ENCODE assay signal across 1 cellular context in the genomic region with DNA sequence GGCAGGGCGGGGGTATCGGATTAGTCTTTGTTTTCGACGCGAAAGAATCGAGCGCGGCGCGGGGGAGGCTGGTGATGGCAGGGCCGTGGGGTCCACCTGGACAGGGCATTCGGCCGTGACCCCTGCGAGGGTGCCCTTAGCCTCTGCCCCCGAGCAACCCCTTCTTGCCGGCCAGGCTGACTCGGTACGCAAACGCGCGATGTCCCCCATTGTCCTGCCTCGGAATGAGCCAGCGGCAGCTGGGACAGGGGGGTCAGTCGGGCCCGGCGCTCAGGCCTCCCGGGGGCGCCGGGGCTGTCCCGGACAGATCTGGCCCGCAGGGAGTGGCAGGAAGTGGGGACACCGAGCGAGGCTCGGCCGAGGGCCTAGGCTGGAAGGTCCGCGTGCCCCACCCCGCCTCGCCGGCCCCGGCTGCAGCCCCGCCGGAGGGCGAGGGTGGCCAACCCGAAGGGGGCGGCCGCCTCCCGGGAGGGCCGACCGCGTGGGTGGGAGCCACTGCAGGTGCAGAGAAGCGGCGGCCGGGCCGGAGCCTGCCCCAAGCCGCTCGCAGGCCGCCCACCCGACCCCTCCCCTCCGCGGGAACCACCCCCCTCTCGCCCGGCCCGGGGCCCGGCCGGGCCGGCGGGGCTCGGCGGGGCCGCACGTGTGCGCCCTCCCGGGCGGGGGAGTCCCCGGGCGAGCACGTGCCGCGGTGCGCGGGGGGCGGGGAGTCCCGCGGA.
TF ChIP-seq lines count a peak whose summit lies in the region.

TSS of gene TET3 (plus strand) at position 708 of the 719 bp plus-strand sequence. CDS start 1,494 bp downstream, outside the sequence.

TF ChIP-seq in H1, 55 proteins besides CTCF, POLR2A, EP300 and RAD21:
- TF ChIP-seq SAP30 (IDR thresholded peaks at IDR 0.05; ENCODE audit: insufficient read depth, insufficient replicate concordance, low read length) (no peak), EGR1 (IDR thresholded peaks at IDR 0.05; ENCODE audit: borderline replicate concordance, low read depth, low read length) (peak; percentile 10; the same call in 1 of the 2 replicates), CREB1 (IDR thresholded peaks at IDR 0.05) (no peak), E2F6 (IDR thresholded peaks at IDR 0.05) (peak; percentile 14), HDAC6 (IDR thresholded peaks at IDR 0.05; ENCODE audit: low read depth, low read length) (no peak), JUN (IDR thresholded peaks at IDR 0.05; ENCODE audit: low read depth, low read length) (no peak), NRF1 (IDR thresholded peaks at IDR 0.05; ENCODE audit: low read depth, low read length) (no peak), ZNF274 (IDR thresholded peaks at IDR 0.05; ENCODE audit: borderline replicate concordance, extremely low read depth, low read length) (no peak), CBX8 (IDR thresholded peaks at IDR 0.05; ENCODE audit: borderline replicate concordance, low read depth, low read length) (no peak), EZH2 (IDR thresholded peaks at IDR 0.05; ENCODE audit: low read depth, low read length, severe bottlenecking) (no peak), FOSL1 (IDR thresholded peaks at IDR 0.05; ENCODE audit: insufficient read depth, low read depth, low read length) (no peak), SIN3A (conservative IDR thresholded peaks at IDR 0.05 in 1 of 2, IDR thresholded peaks at IDR 0.05 in 1 of 2; ENCODE audit: low read depth in 1 of 2, low read length in 2 of 2) (0 out of 4 replicates have a peak, but pooled peaks of 1 of the 2 experiments have one; percentile 22), SIX5 (IDR thresholded peaks at IDR 0.05; ENCODE audit: low read depth, low read length) (no peak), RXRA (IDR thresholded peaks at IDR 0.05; ENCODE audit: insufficient read depth, low read depth, low read length) (no peak), SP4 (IDR thresholded peaks at IDR 0.05; ENCODE audit: low read length) (no peak), TAF7 (optimal IDR thresholded peaks at IDR 0.05; ENCODE audit: borderline replicate concordance, low read depth, low read length) (no peak), CEBPB (IDR thresholded peaks at IDR 0.05; ENCODE audit: low read depth, low read length) (no peak), PHF8 (conservative IDR thresholded peaks at IDR 0.05; ENCODE audit: low read depth, low read length) (no peak; the same call in 1 of the 2 replicates), CHD7 (IDR thresholded peaks at IDR 0.05; ENCODE audit: insufficient replicate concordance, low read length) (no peak), GABPA (IDR thresholded peaks at IDR 0.05; ENCODE audit: borderline replicate concordance, insufficient read depth, low read length) (no peak), CTBP2 (IDR thresholded peaks at IDR 0.05; ENCODE audit: borderline replicate concordance, insufficient read depth, insufficient read length, low read length) (no peak), SP2 (IDR thresholded peaks at IDR 0.05; ENCODE audit: low read length) (no peak), CHD2 (IDR thresholded peaks at IDR 0.05; ENCODE audit: low read length) (no peak), TBP (IDR thresholded peaks at IDR 0.05; ENCODE audit: low read depth, low read length) (0 out of 2 replicates have a peak, but pooled peaks have one; percentile 18), RBBP5 (IDR thresholded peaks at IDR 0.05; ENCODE audit: borderline replicate concordance, low read depth, low read length) (no peak; the same call in 1 of the 2 replicates), TEAD4 (IDR thresholded peaks at IDR 0.05; ENCODE audit: low read depth, low read length) (no peak), NANOG (IDR thresholded peaks at IDR 0.05; ENCODE audit: insufficient read depth, low read depth, low read length, poor library complexity, severe bottlenecking) (no peak), TCF12 (IDR thresholded peaks at IDR 0.05; ENCODE audit: low read depth, low read length) (no peak), POLR2AphosphoS5 (IDR thresholded peaks at IDR 0.05; ENCODE audit: low read depth, low read length) (no peak), BCL11A (IDR thresholded peaks at IDR 0.05; ENCODE audit: low read depth in 2 of 2, low read length in 2 of 2) (no peak), RFX5 (IDR thresholded peaks at IDR 0.05; ENCODE audit: borderline replicate concordance, low read depth, low read length) (no peak), GTF2F1 (IDR thresholded peaks at IDR 0.05; ENCODE audit: borderline replicate concordance, low read depth, low read length) (no peak), KDM1A (IDR thresholded peaks at IDR 0.05; ENCODE audit: borderline replicate concordance, low read length) (no peak), SRF (IDR thresholded peaks at IDR 0.05; ENCODE audit: low read depth, low read length) (no peak), SUZ12 (IDR thresholded peaks at IDR 0.05; ENCODE audit: low read length) (no peak; the same call in 1 of the 2 replicates), KDM4A (IDR thresholded peaks at IDR 0.05; ENCODE audit: low read depth, low read length, severe bottlenecking) (peak; percentile 71), POU5F1 (IDR thresholded peaks at IDR 0.05; ENCODE audit: low read depth, low read length) (no peak), BACH1 (IDR thresholded peaks at IDR 0.05; ENCODE audit: low read length) (no peak)
- TF ChIP-seq, protein P1, sequence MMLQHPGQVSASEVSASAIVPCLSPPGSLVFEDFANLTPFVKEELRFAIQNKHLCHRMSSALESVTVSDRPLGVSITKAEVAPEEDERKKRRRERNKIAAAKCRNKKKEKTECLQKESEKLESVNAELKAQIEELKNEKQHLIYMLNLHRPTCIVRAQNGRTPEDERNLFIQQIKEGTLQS (IDR thresholded peaks at IDR 0.05; ENCODE audit: insufficient read depth, low read depth, low read length) = no peak
- TF ChIP-seq, protein P2, sequence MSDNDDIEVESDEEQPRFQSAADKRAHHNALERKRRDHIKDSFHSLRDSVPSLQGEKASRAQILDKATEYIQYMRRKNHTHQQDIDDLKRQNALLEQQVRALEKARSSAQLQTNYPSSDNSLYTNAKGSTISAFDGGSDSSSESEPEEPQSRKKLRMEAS (IDR thresholded peaks at IDR 0.05) = peak; percentile 87
- TF ChIP-seq, protein P3, sequence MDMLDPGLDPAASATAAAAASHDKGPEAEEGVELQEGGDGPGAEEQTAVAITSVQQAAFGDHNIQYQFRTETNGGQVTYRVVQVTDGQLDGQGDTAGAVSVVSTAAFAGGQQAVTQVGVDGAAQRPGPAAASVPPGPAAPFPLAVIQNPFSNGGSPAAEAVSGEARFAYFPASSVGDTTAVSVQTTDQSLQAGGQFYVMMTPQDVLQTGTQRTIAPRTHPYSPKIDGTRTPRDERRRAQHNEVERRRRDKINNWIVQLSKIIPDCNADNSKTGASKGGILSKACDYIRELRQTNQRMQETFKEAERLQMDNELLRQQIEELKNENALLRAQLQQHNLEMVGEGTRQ (IDR thresholded peaks at IDR 0.05; ENCODE audit: low read length) = no peak
